8 cellular contexts compared by ENCODE assay signal in the genomic region with DNA sequence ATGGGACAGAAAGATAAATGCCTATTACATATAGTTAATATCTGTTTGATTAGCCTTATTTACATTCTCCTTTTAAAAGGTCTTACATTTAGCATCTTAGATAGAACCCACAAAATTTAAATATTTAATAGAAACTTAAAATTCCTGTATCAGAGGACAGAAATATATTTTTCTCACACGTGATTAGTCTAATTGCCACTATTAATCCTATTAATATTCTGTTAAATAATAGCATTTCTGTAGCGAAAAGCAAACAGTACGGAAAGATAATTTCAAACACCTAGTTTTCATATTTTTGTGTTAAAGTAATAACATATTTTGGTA. TPM values are rescaled to one million over a fixed set of nuclear protein-coding genes. Genes with fewer than 3 reads are reported as not detected.
A peak's percentile ranks its signal among the peaks of the same experiment; 100 is the strongest.
DNase-seq lines count a peak whose midpoint lies in the region; ATAC-seq and TF ChIP-seq lines count a peak whose summit lies in the region.

No MANE protein-coding gene starts in this region.

- H4K20me1 ChIP-seq in IMR-90 (ENCODE audit: insufficient read depth, low read length): no peaks in the 10 kb centered on the region

- H2BK15ac ChIP-seq in IMR-90 (ENCODE audit: low read depth, low read length): no peak overlapping the region

- DNase-seq in IMR-90 (no peak), chondrocyte (ENCODE audit: low spot score) (no peak), NCI-H748 treated with DMSO at 0.1 percent for 48 hours (lab: John Stamatoyannopoulos, UW) (no peak), DMS114 treated with DMSO at 0.1 percent for 48 hours (lab: John Stamatoyannopoulos, UW; ENCODE audit: unreplicated experiment) (no peak)
- no peak for DNase-seq in naive thymus-derived CD8-positive, alpha-beta T cell

- no peak overlapping the region for H3K23ac ChIP-seq in IMR-90 (ENCODE audit: low read depth, low read length)

- peaks cover 6% of the 10 kb centered on the region for H3K9me3 Mint-ChIP-seq in chondrocyte (ENCODE audit: low read depth)
- H3K9me3 Mint-ChIP-seq in naive thymus-derived CD8-positive, alpha-beta T cell: no peaks in the 10 kb centered on the region

- ATAC-seq in IMR-90 (ENCODE audit: low read depth): no peak
- ATAC-seq in naive thymus-derived CD8-positive, alpha-beta T cell: no peak
- ATAC-seq in GM21619 (IDR thresholded peaks at IDR 0.05; ENCODE audit: unreplicated experiment): no peak
- ATAC-seq in HG03159 (IDR thresholded peaks at IDR 0.05; ENCODE audit: unreplicated experiment): no peak

- peak overlapping the region; percentile 60; the same call in 1 of the 2 replicates for H3K9ac ChIP-seq in IMR-90 (ENCODE audit: low read depth, low read length)

- intact Hi-C loops in IMR-90 (cut with micrococcal nuclease): loop anchor here (5.0 kb wide), 2 partner anchors 64 to 154 kb away; a partner anchor contains a TSS

- peak overlapping the region; percentile 77 for H3K4me2 ChIP-seq in IMR-90 (ENCODE audit: low read depth, low read length)

- peak overlapping the region; percentile 97 for H3K4me3 Mint-ChIP-seq in chondrocyte (ENCODE audit: unreplicated experiment)
- peak overlapping the region in 9 of 10 donors; percentile 89 to 94 (median 91) for H3K4me3 Mint-ChIP-seq in naive thymus-derived CD8-positive, alpha-beta T cell

- H3K4me1 Mint-ChIP-seq in chondrocyte (ENCODE audit: low read depth): peaks cover 15% of the 10 kb centered on the region
- peaks cover 4 to 36% (median 21%) of the 10 kb centered on the region in 4 donors for H3K4me1 Mint-ChIP-seq in naive thymus-derived CD8-positive, alpha-beta T cell

- H3K18ac ChIP-seq in IMR-90 (ENCODE audit: low read depth, low read length): no peak overlapping the region

- H3K27ac Mint-ChIP-seq in chondrocyte (ENCODE audit: unreplicated experiment): peak overlapping the region; percentile 93
- peak overlapping the region in 6 of 10 donors; percentile 52 to 90 (median 84) for H3K27ac Mint-ChIP-seq in naive thymus-derived CD8-positive, alpha-beta T cell

- H3K4me1 ChIP-seq in ACC112 (ENCODE audit: control insufficient read depth, insufficient read depth, low read length, unreplicated experiment) (peaks cover 2% of the 10 kb centered on the region), IMR-90 (ENCODE audit: control insufficient read depth, insufficient read depth, low read length) (no peaks in the 10 kb centered on the region)

- H3K4me3 ChIP-seq in ACC112 (ENCODE audit: low read depth, low read length): peak overlapping the region; percentile 79
- H3K4me3 ChIP-seq in IMR-90 (ENCODE audit: insufficient read depth, low read depth, low read length): no peak overlapping the region; the same call in 1 of the 2 replicates

- dilution Hi-C loops in IMR-90 (cut with HindIII; ENCODE audit: low sequenced_read_pairs, unreplicated experiment): no loop called here

- H3K14ac ChIP-seq in IMR-90 (replicated peaks; ENCODE audit: low read depth, low read length): no peak overlapping the region

- no peak for TF ChIP-seq CTCF in IMR-90 (conservative IDR thresholded peaks at IDR 0.05; ENCODE audit: low read depth, low read length)
- TF ChIP-seq CTCF in chondrocyte (IDR thresholded peaks at IDR 0.05): no peak

- H2BK5ac ChIP-seq in IMR-90 (ENCODE audit: low read depth, low read length, poor library complexity, severe bottlenecking): no peak overlapping the region

- H2AFZ ChIP-seq in ACC112 (ENCODE audit: low read length, unreplicated experiment) (no peak overlapping the region), IMR-90 (replicated peaks; ENCODE audit: low read length, poor library complexity) (peak overlapping the region; percentile 97)

- H2BK20ac ChIP-seq in IMR-90 (ENCODE audit: low read depth, low read length): no peak overlapping the region

- CTCF ChIA-PET in IMR-90 (lab: Yijun Ruan, JAX): interaction anchor here (1.2 kb wide), 1 partner anchor 24 kb away, joined by 4 read pairs; no protein-coding TSS in a partner anchor

- POLR2A ChIA-PET in IMR-90 (lab: Charles Lee; ENCODE audit: unreplicated experiment): no interaction called here
- POLR2A ChIA-PET in naive thymus-derived CD8-positive, alpha-beta T cell (lab: Charles Lee): interaction anchor here (0.6 to 2.5 kb wide), 9 partner anchors 19 to 1083 kb away, joined by 3 to 17 read pairs (median 4); a partner anchor contains a TSS

- H4K8ac ChIP-seq in IMR-90 (ENCODE audit: low read depth in 2 of 2, low read length in 2 of 2): peak overlapping the region; percentile 88

- H3K36me3 ChIP-seq in ACC112 (ENCODE audit: insufficient read depth, low read length) (no peaks in the 10 kb centered on the region), IMR-90 (ENCODE audit: control insufficient read depth, insufficient read depth, low read length) (no peaks in the 10 kb centered on the region)

- H3K36me3 Mint-ChIP-seq in chondrocyte (ENCODE audit: low read depth): peaks cover 3% of the 10 kb centered on the region
- peaks cover 11 to 18% (median 12%) of the 10 kb centered on the region in 3 donors for H3K36me3 Mint-ChIP-seq in naive thymus-derived CD8-positive, alpha-beta T cell

- H4K91ac ChIP-seq in IMR-90 (ENCODE audit: insufficient read depth, low read depth, low read length): no peak overlapping the region

- BruUV-seq in IMR-90 (replicated peaks; lab: Mats Ljungman, UMichigan): no TSS peak

- H3K9me3 ChIP-seq in IMR-90 (ENCODE audit: control insufficient read depth, insufficient read depth, low read length): no peaks in the 10 kb centered on the region

- WGBS in IMR-90 (ENCODE audit: extremely low coverage in 2 of 2, insufficient read length in 1 of 2), 2 experiments: no CpG with 5 or more reads among the region's 3 CpGs

- H3K27me3 ChIP-seq in ACC112 (ENCODE audit: insufficient read depth, low read length) (0 out of 2 replicates have a peak, but pooled peaks cover 4% of the 10 kb centered on the region), IMR-90 (ENCODE audit: control insufficient read depth, insufficient read depth, low read length) (no peaks in the 10 kb centered on the region)

- H3K4ac ChIP-seq in IMR-90 (ENCODE audit: low read depth, low read length): no peak overlapping the region

- H2AK9ac ChIP-seq in IMR-90 (replicated peaks; ENCODE audit: low read depth, low read length, poor library complexity): no peak overlapping the region

- TF ChIP-seq POLR2A in IMR-90 (IDR thresholded peaks at IDR 0.05; ENCODE audit: low read depth, low read length): no peak

- H2AK5ac ChIP-seq in IMR-90 (ENCODE audit: low read depth, low read length): no peak overlapping the region

- H4K5ac ChIP-seq in IMR-90 (ENCODE audit: low read depth, low read length): no peak overlapping the region; the same call in 1 of the 2 replicates

- in situ Hi-C loops in IMR-90 (cut with MboI; ENCODE audit: low sequenced_read_pairs): no loop called here

- no peak for TF ChIP-seq RAD21 in IMR-90 (IDR thresholded peaks at IDR 0.05; ENCODE audit: low read length)

- no peaks in the 10 kb centered on the region for H3K27me3 Mint-ChIP-seq in chondrocyte (ENCODE audit: low read depth)
- peaks cover 0 to 2% (median 0%) of the 10 kb centered on the region in 5 donors for H3K27me3 Mint-ChIP-seq in naive thymus-derived CD8-positive, alpha-beta T cell

- H3K27ac ChIP-seq in ACC112 (ENCODE audit: low read depth, low read length) (no peak overlapping the region), IMR-90 (ENCODE audit: insufficient read depth, low read length) (no peak overlapping the region)

- H3K79me1 ChIP-seq in IMR-90 (ENCODE audit: low read depth in 1 of 2, low read length in 2 of 2): peaks cover 0 to 3% of the 10 kb centered on the region in 2 experiments; a peak in 2 of 4 replicates

- H3K9me1 ChIP-seq in IMR-90 (ENCODE audit: insufficient read depth, low read length): no peaks in the 10 kb centered on the region

- no peak overlapping the region for H2BK120ac ChIP-seq in IMR-90 (ENCODE audit: low read depth, low read length)

- no peaks in the 10 kb centered on the region for H3K79me2 ChIP-seq in ACC112 (ENCODE audit: control insufficient read depth, insufficient read depth, low read length, unreplicated experiment)

- no peak overlapping the region for H3K56ac ChIP-seq in IMR-90 (ENCODE audit: extremely low read depth, insufficient read depth, low read length)

TF ChIP-seq in IMR-90, 13 proteins besides CTCF, POLR2A, EP300 and RAD21 (continues in another document):
- no peak for TF ChIP-seq MAFK (IDR thresholded peaks at IDR 0.05; ENCODE audit: low read depth, low read length)
- no peak for TF ChIP-seq SMC3 (IDR thresholded peaks at IDR 0.05; ENCODE audit: low read depth, low read length)
- no peak for TF ChIP-seq BHLHE40 (IDR thresholded peaks at IDR 0.05; ENCODE audit: low read depth, low read length)
- no peak for TF ChIP-seq FOS (IDR thresholded peaks at IDR 0.05; ENCODE audit: low read depth, low read length)
- TF ChIP-seq CEBPB (IDR thresholded peaks at IDR 0.05; ENCODE audit: low read depth, low read length): no peak
- TF ChIP-seq RFX5 (IDR thresholded peaks at IDR 0.05; ENCODE audit: low read depth, low read length): no peak
- TF ChIP-seq MXI1 (IDR thresholded peaks at IDR 0.05; ENCODE audit: borderline replicate concordance, low read depth, low read length): no peak
- TF ChIP-seq RCOR1 (IDR thresholded peaks at IDR 0.05; ENCODE audit: insufficient replicate concordance, low read length): no peak
- no peak for TF ChIP-seq NFE2L2 (IDR thresholded peaks at IDR 0.05; ENCODE audit: low read depth, low read length)
- no peak for TF ChIP-seq MAZ (IDR thresholded peaks at IDR 0.05; ENCODE audit: borderline replicate concordance, low read depth, low read length)

RNA-seq across cellular contexts. Expression of a gene that starts 0.4 kb away (rescaled TPM):
- total RNA-seq in IMR-90 (2012; rRNA removed) (2.8 and 2.9 TPM in 2 replicates), chondrocyte (2.8 to 3.9 TPM (median 3.7 TPM) in 3 replicates)
- polyA plus RNA-seq in IMR-90 (2012; rRNA removed): 1.1 and 1.3 TPM in 2 replicates
- 0.37 TPM in 2 replicates for polyA plus RNA-seq in IMR-90 (2012; cell fraction: cytosol; rRNA removed)
- polyA plus RNA-seq in IMR-90 (2012; cell fraction: nucleus; rRNA removed; ENCODE audit: low replicate concordance): 0.42 and 1.8 TPM in 2 replicates
- 10 to 100 TPM; 10.4 to 11.7 TPM for total RNA-seq in naive thymus-derived CD8-positive, alpha-beta T cell
- polyA plus RNA-seq in naive thymus-derived CD8-positive, alpha-beta T cell: 1 to 10 TPM; 4.9 to 8.0 (median 5.8) TPM

RNA-seq across cellular contexts. Expression of a gene that starts 37.7 kb away (rescaled TPM):
- total RNA-seq in IMR-90 (2012; rRNA removed): 3.9 and 4.8 TPM in 2 replicates
- polyA plus RNA-seq in IMR-90 (2012; rRNA removed): 1.2 and 1.5 TPM in 2 replicates
- polyA plus RNA-seq in IMR-90 (2012; cell fraction: cytosol; rRNA removed): 0.42 and 0.69 TPM in 2 replicates
- 0.84 and 1.6 TPM in 2 replicates for polyA plus RNA-seq in IMR-90 (2012; cell fraction: nucleus; rRNA removed; ENCODE audit: low replicate concordance)
- total RNA-seq in chondrocyte: 3.1 to 4.1 TPM (median 3.2 TPM) in 3 replicates
- total RNA-seq in naive thymus-derived CD8-positive, alpha-beta T cell: 10 to 100 TPM; 34.4 to 35.5 TPM
- 10 to 100 TPM in 2 of 3 donors, 1 to 10 TPM in 1; 9.7 to 18.7 (median 16.0) TPM for polyA plus RNA-seq in naive thymus-derived CD8-positive, alpha-beta T cell
